In the genomic region with DNA sequence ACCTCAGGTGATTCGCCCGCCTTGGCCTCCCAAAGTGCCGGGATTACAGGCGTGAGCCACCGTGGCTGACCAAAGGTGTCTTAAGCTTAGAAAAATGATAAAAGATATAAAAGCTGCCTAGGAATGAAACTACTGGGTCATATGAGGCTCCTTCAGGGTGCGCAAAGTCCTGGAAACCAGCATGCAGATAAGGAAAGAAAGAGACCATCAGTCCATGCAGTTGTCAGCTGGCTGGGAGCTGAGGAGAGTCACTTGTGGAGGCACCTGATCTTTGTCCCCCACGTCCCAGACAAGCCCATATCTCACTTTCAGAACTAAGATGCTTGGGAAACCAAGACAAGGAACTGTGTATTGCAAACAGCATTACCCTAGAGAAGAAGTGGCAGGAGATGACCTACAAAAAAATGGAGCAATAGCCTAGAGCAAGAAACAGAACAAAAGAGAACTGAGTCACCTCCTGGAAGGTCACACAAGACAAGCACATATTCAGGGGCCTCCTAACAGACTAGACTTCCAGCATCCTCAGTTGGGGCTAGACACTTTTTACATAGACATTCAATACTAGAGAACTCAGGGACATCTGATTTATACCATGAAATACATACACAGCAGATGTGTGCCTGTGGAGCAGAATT, we compare ENCODE assay signal across 15 cellular contexts. TPM values are rescaled to one million over a fixed set of nuclear protein-coding genes. Genes with fewer than 3 reads are reported as not detected.
A peak's percentile ranks its signal among the peaks of the same experiment; 100 is the strongest.
DNase-seq lines count a peak whose midpoint lies in the region; ATAC-seq and TF ChIP-seq lines count a peak whose summit lies in the region.
"Had no signal": no experiment of that assay in that cellular context is flagged by ENCODE, and none has a peak within 500 bp of the region (broad histone marks: within the 10 kb centered on the region; RNA-seq: fewer than 3 reads in every experiment).

No MANE protein-coding gene starts in this region.

- H3K36me3 ChIP-seq in upper lobe of right lung (no peaks in the 10 kb centered on the region), mucosa of descending colon (ENCODE audit: low read depth) (no peaks in the 10 kb centered on the region)
- H3K36me3 ChIP-seq: gastroesophageal sphincter had no signal

- CTCF ChIA-PET in activated naive CD4-positive, alpha-beta T cell treated with anti-CD3 and anti-CD28 coated beads for 36 hours (lab: Charles Lee) = interaction anchor here (0.7 to 4.9 kb wide), 8 partner anchors 19 to 293 kb away, joined by 3 to 29 read pairs (median 4); partner anchors contain the start of genes CDK7 and SLC30A5

- intact Hi-C loops in activated naive CD4-positive, alpha-beta T cell treated with anti-CD3 and anti-CD28 coated beads for 36 hours (cut with micrococcal nuclease) = no loop called here
- intact Hi-C loops in upper lobe of right lung (cut with DNase I) (no loop called here), mucosa of descending colon (cut with DNase I, micrococcal nuclease) (no loop called here)

- H3K36me3 Mint-ChIP-seq in activated naive CD4-positive, alpha-beta T cell treated with anti-CD3 and anti-CD28 coated beads for 36 hours (ENCODE audit: low read depth) = peaks cover 2% of the 10 kb centered on the region
- H3K36me3 Mint-ChIP-seq: memory B cell had no signal

- H3K4me1 Mint-ChIP-seq in activated naive CD4-positive, alpha-beta T cell treated with anti-CD3 and anti-CD28 coated beads for 36 hours (ENCODE audit: low read depth) = peaks cover 12% of the 10 kb centered on the region

- no peaks in the 10 kb centered on the region for H3K9me3 Mint-ChIP-seq in activated naive CD4-positive, alpha-beta T cell treated with anti-CD3 and anti-CD28 coated beads for 36 hours
- H3K9me3 Mint-ChIP-seq: CD4-positive, alpha-beta memory T cell; memory B cell had no signal

- H3K4me3 ChIP-seq in upper lobe of right lung (no peak overlapping the region), mucosa of descending colon (no peak overlapping the region)
- H3K4me3 ChIP-seq: testis had no signal

- H3K4me1 ChIP-seq in upper lobe of right lung = peaks cover 4% of the 10 kb centered on the region
- H3K4me1 ChIP-seq in mucosa of descending colon (ENCODE audit: low read depth) = no peaks in the 10 kb centered on the region

- H3K9me3 ChIP-seq in upper lobe of right lung (no peaks in the 10 kb centered on the region), mucosa of descending colon (no peaks in the 10 kb centered on the region)
- H3K9me3 ChIP-seq: gastroesophageal sphincter, testis had no signal

- H3K27ac Mint-ChIP-seq in activated naive CD4-positive, alpha-beta T cell treated with anti-CD3 and anti-CD28 coated beads for 36 hours = no peak overlapping the region
- H3K27ac Mint-ChIP-seq: memory B cell had no signal

- TF ChIP-seq CTCF in upper lobe of right lung (IDR thresholded peaks at IDR 0.05) (no peak), mucosa of descending colon (IDR thresholded peaks at IDR 0.05) (no peak)

- ATAC-seq in upper lobe of right lung (no peak), mucosa of descending colon (no peak)

- H3K27me3 ChIP-seq in upper lobe of right lung = no peaks in the 10 kb centered on the region
- H3K27me3 ChIP-seq: gastroesophageal sphincter, testis had no signal

- no peak overlapping the region for H3K4me3 Mint-ChIP-seq in activated naive CD4-positive, alpha-beta T cell treated with anti-CD3 and anti-CD28 coated beads for 36 hours

- DNase-seq in EL (peak; percentile 22), MV-4-11 (lab: John Stamatoyannopoulos, UW) (peak; percentile 56), SKM-1 treated with dmso at 0.1 percent for 144 hours (lab: John Stamatoyannopoulos, UW; ENCODE audit: unreplicated experiment) (peak; percentile 57), mesenteric fat pad (ENCODE audit: low spot score) (peak; percentile 51), hippocampal formation (lab: John Stamatoyannopoulos, UW) (no peak), upper lobe of right lung (no peak), mucosa of descending colon (no peak)
- DNase-seq in activated naive CD4-positive, alpha-beta T cell treated with anti-CD3 and anti-CD28 coated beads for 36 hours = no peak
- DNase-seq: DMS153, NCI-H524 treated with DMSO at 0.1 percent for 48 hours had no signal

- H3K27me3 Mint-ChIP-seq in activated naive CD4-positive, alpha-beta T cell treated with anti-CD3 and anti-CD28 coated beads for 36 hours (ENCODE audit: low read depth) = no peaks in the 10 kb centered on the region
- H3K27me3 Mint-ChIP-seq: CD4-positive, alpha-beta memory T cell; memory B cell; naive thymus-derived CD4-positive, alpha-beta T cell had no signal

- no peak overlapping the region for H3K27ac ChIP-seq in upper lobe of right lung
- H3K27ac ChIP-seq: testis had no signal

RNA-seq across cellular contexts. Expression of gene CCDC125, which starts 2.9 kb away (rescaled TPM):
- total RNA-seq in mesenteric fat pad (8.2 TPM), upper lobe of right lung (11.1 TPM), mucosa of descending colon (10 to 100 TPM; 15.9 to 25.4 (median 24.2) TPM)
- total RNA-seq in activated naive CD4-positive, alpha-beta T cell treated with anti-CD3 and anti-CD28 coated beads for 36 hours = 1 to 10 TPM; 6.1 to 7.5 TPM

RNA-seq across cellular contexts. Expression of gene AK6, which starts 33.9 kb away (rescaled TPM):
- total RNA-seq in mesenteric fat pad (44.9 TPM), upper lobe of right lung (31.4 TPM), mucosa of descending colon (10 to 100 TPM; 21.4 to 35.8 (median 28.5) TPM)
- 100 to 1,000 TPM; 102 to 103 TPM for total RNA-seq in activated naive CD4-positive, alpha-beta T cell treated with anti-CD3 and anti-CD28 coated beads for 36 hours

RNA-seq across cellular contexts. Expression of gene TAF9, which starts 33.9 kb away (rescaled TPM):
- total RNA-seq in mesenteric fat pad (62.1 TPM), upper lobe of right lung (31.7 TPM), mucosa of descending colon (10 to 100 TPM; 36.5 to 47.7 (median 36.8) TPM)
- 10 to 100 TPM; 74.9 to 79.1 TPM for total RNA-seq in activated naive CD4-positive, alpha-beta T cell treated with anti-CD3 and anti-CD28 coated beads for 36 hours

RNA-seq across cellular contexts. Expression of gene RAD17, which starts 34.2 kb away (rescaled TPM):
- total RNA-seq in mesenteric fat pad (18.4 TPM), upper lobe of right lung (19.1 TPM), mucosa of descending colon (10 to 100 TPM; 15.8 to 20.9 (median 17.6) TPM)
- 10 to 100 TPM; 24.1 to 26.2 TPM for total RNA-seq in activated naive CD4-positive, alpha-beta T cell treated with anti-CD3 and anti-CD28 coated beads for 36 hours

Comparison
In these comparisons a context has a peak if more than half of its experiments do, and no peak if none do; other contexts are left out.
1. DNase-seq: peak in EL (single experiment), MV-4-11 (single experiment), SKM-1 treated with dmso at 0.1 percent for 144 hours (single experiment) and mesenteric fat pad (single experiment); none in hippocampal formation (0 of 2), activated naive CD4-positive, alpha-beta T cell treated with anti-CD3 and anti-CD28 coated beads for 36 hours (single experiment), upper lobe of right lung (single experiment) and mucosa of descending colon (0 of 3).